Comparison of ENCODE assay signal across 23 cellular contexts in genomic region chr13:113097651-113098050, GRCh38. TPM values are rescaled to one million over a fixed set of nuclear protein-coding genes. Genes with fewer than 3 reads are reported as not detected.
"Had no signal": no experiment of that assay in that cellular context is flagged by ENCODE, and none has a peak within 500 bp of the region (broad histone marks: within the 10 kb centered on the region; RNA-seq: fewer than 3 reads in every experiment).

No MANE protein-coding gene starts in this region.

- H3K27me3 Mint-ChIP-seq: naive thymus-derived CD4-positive, alpha-beta T cell had no signal

- H2AFZ ChIP-seq: hepatocyte had no signal

- H3K36me3 ChIP-seq: ovary, right atrium auricular region, uterus had no signal

- H3K9me3 ChIP-seq: esophagus muscularis mucosa, ovary, right atrium auricular region, suprapubic skin, thyroid gland, upper lobe of left lung, uterus had no signal

- H3K4me3 Mint-ChIP-seq: naive thymus-derived CD4-positive, alpha-beta T cell; stimulated activated effector memory CD8-positive, alpha-beta T cell treated with anti-CD3 and anti-CD28 coated beads, Interleukin-12 subunit alpha, Interleukin-12 subunit beta, amount 100 ng/mL, for 72 hours had no signal

- DNase-seq: effector CD4-positive, alpha-beta T cell; foreskin melanocyte; head of caudate nucleus; kidney; left colon; left ventricle myocardium superior; mesendoderm; naive thymus-derived CD4-positive, alpha-beta T cell; ovary; stimulated activated CD4-positive, alpha-beta T cell treated with anti-CD3 and anti-CD28 coated beads, Interleukin-4, amount 100 ng/mL, for 1 hour; stimulated activated CD8-positive, alpha-beta memory T cell treated with anti-CD3 and anti-CD28 coated beads, Interleukin-4, amount 100 ng/mL, for 48 hours; stimulated activated naive CD8-positive, alpha-beta T cell treated with anti-CD3 and anti-CD28 coated beads, Interleukin-15, Interleukin-2, amounts not matched to agents 100 U/mL and 50 U/mL, for 24 hours; thyroid gland; uterus had no signal

- H3K9me3 Mint-ChIP-seq: naive thymus-derived CD4-positive, alpha-beta T cell; stimulated activated effector memory CD8-positive, alpha-beta T cell treated with anti-CD3 and anti-CD28 coated beads, Interleukin-12 subunit alpha, Interleukin-12 subunit beta, amount 100 ng/mL, for 72 hours had no signal

- H3K27ac ChIP-seq: coronary artery, esophagus muscularis mucosa, hepatocyte, ovary, right atrium auricular region, suprapubic skin, thyroid gland, upper lobe of left lung, uterus had no signal

- H3K79me2 ChIP-seq: hepatocyte had no signal

- H3K27ac Mint-ChIP-seq: naive thymus-derived CD4-positive, alpha-beta T cell; stimulated activated effector memory CD8-positive, alpha-beta T cell treated with anti-CD3 and anti-CD28 coated beads, Interleukin-12 subunit alpha, Interleukin-12 subunit beta, amount 100 ng/mL, for 72 hours had no signal

- H3K4me1 ChIP-seq: esophagus muscularis mucosa, right atrium auricular region, suprapubic skin, thyroid gland, upper lobe of left lung, uterus had no signal

- ATAC-seq: left colon; left ventricle myocardium superior; naive thymus-derived CD4-positive, alpha-beta T cell; stimulated activated effector memory CD8-positive, alpha-beta T cell treated with anti-CD3 and anti-CD28 coated beads, Interleukin-12 subunit alpha, Interleukin-12 subunit beta, amount 100 ng/mL, for 72 hours; stimulated activated naive CD8-positive, alpha-beta T cell treated with anti-CD3 and anti-CD28 coated beads, Interleukin-15, Interleukin-2, amounts not matched to agents 100 U/mL and 50 U/mL, for 24 hours had no signal

- H3K4me2 ChIP-seq: hepatocyte had no signal

- H3K4me1 Mint-ChIP-seq: stimulated activated effector memory CD8-positive, alpha-beta T cell treated with anti-CD3 and anti-CD28 coated beads, Interleukin-12 subunit alpha, Interleukin-12 subunit beta, amount 100 ng/mL, for 72 hours had no signal

- H3K27me3 ChIP-seq: hepatocyte, ovary, right atrium auricular region, suprapubic skin, thyroid gland, upper lobe of left lung, uterus had no signal

- H3K36me3 Mint-ChIP-seq: stimulated activated effector memory CD8-positive, alpha-beta T cell treated with anti-CD3 and anti-CD28 coated beads, Interleukin-12 subunit alpha, Interleukin-12 subunit beta, amount 100 ng/mL, for 72 hours had no signal

- H3K4me3 ChIP-seq: coronary artery, esophagus muscularis mucosa, hepatocyte, lung, ovary, right atrium auricular region, suprapubic skin, thyroid gland, upper lobe of left lung, uterus had no signal

RNA-seq across cellular contexts. Expression of gene F7, which starts 7.9 kb away (rescaled TPM):
- total RNA-seq: dermis microvascular lymphatic vessel endothelial cell, left ventricle myocardium superior, suprapubic skin, thyroid gland had no signal

RNA-seq across cellular contexts. Expression of gene F10, which starts 24.9 kb away (rescaled TPM):
- total RNA-seq: dermis microvascular lymphatic vessel endothelial cell; naive thymus-derived CD4-positive, alpha-beta T cell had no signal
